Comparison of ENCODE assay signal across 11 cellular contexts in genomic region chr7:41916450-41916927, GRCh38.
A peak's percentile ranks its signal among the peaks of the same experiment; 100 is the strongest.
DNase-seq lines count a peak whose midpoint lies in the region; ATAC-seq, FAIRE-seq and TF ChIP-seq lines count a peak whose summit lies in the region.
"Had no signal": no experiment of that assay in that cellular context is flagged by ENCODE, and none has a peak within 500 bp of the region (broad histone marks: within the 10 kb centered on the region; RNA-seq: fewer than 3 reads in every experiment).

No MANE protein-coding gene starts in this region.

- intact Hi-C loops in endothelial cell of umbilical vein (cut with micrococcal nuclease): no loop called here

- H3K4me3 ChIP-seq in AG09309 (ENCODE audit: control insufficient read depth, low read depth, low read length): no peak overlapping the region
- peak overlapping the region in 1 of 3 experiments; percentile 4 for H3K4me3 ChIP-seq in endothelial cell of umbilical vein (replicated peaks in 1 of 3; ENCODE audit: insufficient read depth in 1 of 3, low read depth in 1 of 3, low read length in 3 of 3)

- CTCF ChIA-PET in endothelial cell of umbilical vein (lab: Charles Lee): interaction anchor here (1.6 to 3.5 kb wide), 3 partner anchors 24 to 960 kb away, joined by 4 to 22 read pairs (median 6); no protein-coding TSS in a partner anchor

- H3K4me2 ChIP-seq in endothelial cell of umbilical vein (ENCODE audit: insufficient read depth, low read length): peak overlapping the region; percentile 57

- H3K36me3 Mint-ChIP-seq in nephron (ENCODE audit: low read depth): no peaks in the 10 kb centered on the region
- H3K36me3 Mint-ChIP-seq: natural killer cell had no signal

- ATAC-seq in GM18909 (IDR thresholded peaks at IDR 0.05; ENCODE audit: poor library complexity, unreplicated experiment): no peak
- ATAC-seq: natural killer cell had no signal

- no peaks in the 10 kb centered on the region for H3K27me3 ChIP-seq in endothelial cell of umbilical vein (ENCODE audit: control insufficient read depth in 2 of 2, insufficient read depth in 2 of 2, low read length in 2 of 2)

- H3K27ac Mint-ChIP-seq in nephron: peak overlapping the region; percentile 1 to 92 (median 37)
- H3K27ac Mint-ChIP-seq: natural killer cell had no signal

- peak overlapping the region; percentile 55 for H3K9ac ChIP-seq in endothelial cell of umbilical vein (replicated peaks; ENCODE audit: extremely low read depth, insufficient read depth, low read length)

- dilution Hi-C loops in endothelial cell of umbilical vein (cut with MboI; ENCODE audit: extremely low pct_ligation_motif_present, low sequenced_read_pairs): no loop called here

- DNase-seq in AG09309 (ENCODE audit: low read depth) (peak; percentile 99), NCI-H460 (ENCODE audit: extremely low read depth, low read depth) (peak; percentile 83), endothelial cell of umbilical vein (ENCODE audit: low read depth, low spot score) (peak; percentile 86), SHP77 treated with DMSO at 0.1 percent for 48 hours (lab: John Stamatoyannopoulos, UW) (no peak), GM10266 (ENCODE audit: extremely low spot score) (no peak)
- DNase-seq in activated T-cell treated with anti-CD3 and anti-CD28 coated beads, Interleukin-2, amount 50 U/mL, for 1 hour: no peak
- DNase-seq: COR-L47, natural killer cell, NCI-H1105 had no signal

- no peaks in the 10 kb centered on the region for H3K9me3 Mint-ChIP-seq in nephron
- H3K9me3 Mint-ChIP-seq: natural killer cell had no signal

- H3K4me1 ChIP-seq in endothelial cell of umbilical vein (ENCODE audit: control insufficient read depth, extremely low read depth, insufficient read depth, low read length): peaks cover 24% of the 10 kb centered on the region

- H3K4me1 Mint-ChIP-seq in nephron: peaks cover 11% of the 10 kb centered on the region
- H3K4me1 Mint-ChIP-seq: natural killer cell had no signal

- BruUV-seq in endothelial cell of umbilical vein (replicated peaks; lab: Mats Ljungman, UMichigan): no TSS peak

- no peak for TF ChIP-seq CTCF in AG09309 (IDR thresholded peaks at IDR 0.05; ENCODE audit: control insufficient read depth, insufficient read depth, low read depth, low read length, missing control alignments)
- no peak for TF ChIP-seq CTCF in endothelial cell of umbilical vein (IDR thresholded peaks at IDR 0.05; ENCODE audit: extremely low read depth in 1 of 2, insufficient read depth in 1 of 2, low read depth in 1 of 2, low read length in 2 of 2)
- no peak for TF ChIP-seq CTCF in nephron (IDR thresholded peaks at IDR 0.05; ENCODE audit: unreplicated experiment in 3 of 3)
- TF ChIP-seq CTCF in GM10266 (IDR thresholded peaks at IDR 0.05; ENCODE audit: control insufficient read depth, insufficient read depth, low read depth, missing control alignments): no peak

- no peaks in the 10 kb centered on the region for H3K9me1 ChIP-seq in endothelial cell of umbilical vein (replicated peaks; ENCODE audit: control insufficient read depth, extremely low read depth, insufficient read depth, low read length)

- POLR2A ChIA-PET in endothelial cell of umbilical vein (lab: Charles Lee): no interaction called here

- FAIRE-seq in endothelial cell of umbilical vein (lab: Jason Lieb, UNC): peak; percentile 93

- H2AFZ ChIP-seq in endothelial cell of umbilical vein (ENCODE audit: low read depth, low read length): peak overlapping the region; percentile 81

- H3K27me3 Mint-ChIP-seq in nephron (ENCODE audit: low read depth): no peaks in the 10 kb centered on the region

- H4K20me1 ChIP-seq in endothelial cell of umbilical vein (replicated peaks; ENCODE audit: control insufficient read depth, extremely low read depth, insufficient read depth, low read length): no peaks in the 10 kb centered on the region

- TF ChIP-seq POLR2A in endothelial cell of umbilical vein (IDR thresholded peaks at IDR 0.05; ENCODE audit: low read depth, low read length): peak; percentile 31

- H3K79me2 ChIP-seq in endothelial cell of umbilical vein (ENCODE audit: control insufficient read depth, insufficient read depth, low read length): no peaks in the 10 kb centered on the region

- H3K27ac ChIP-seq in endothelial cell of umbilical vein (ENCODE audit: insufficient read depth, low read depth, low read length): peak overlapping the region; percentile 84

- no peaks in the 10 kb centered on the region for H3K36me3 ChIP-seq in endothelial cell of umbilical vein (ENCODE audit: control insufficient read depth in 2 of 2, extremely low read depth in 1 of 2, insufficient read depth in 2 of 2, low read length in 2 of 2)

- H3K4me3 Mint-ChIP-seq in nephron: no peak overlapping the region
- H3K4me3 Mint-ChIP-seq: natural killer cell had no signal

- H3K9me3 ChIP-seq in endothelial cell of umbilical vein (replicated peaks; ENCODE audit: control insufficient read depth, insufficient read depth, low read length): no peaks in the 10 kb centered on the region

TF ChIP-seq in endothelial cell of umbilical vein, 7 proteins besides CTCF, POLR2A, EP300 and RAD21:
- no peak for TF ChIP-seq MAX (IDR thresholded peaks at IDR 0.05; ENCODE audit: insufficient read depth, insufficient read length)
- TF ChIP-seq POLR2AphosphoS5 (IDR thresholded peaks at IDR 0.05; ENCODE audit: insufficient read depth, low read depth, low read length): peak; percentile 81
- no peak for TF ChIP-seq EZH2 (IDR thresholded peaks at IDR 0.05; ENCODE audit: borderline replicate concordance, low read depth, low read length, severe bottlenecking)
- peak; percentile 81 for TF ChIP-seq JUN (IDR thresholded peaks at IDR 0.05; ENCODE audit: borderline replicate concordance, insufficient read depth, insufficient read length, low read depth)
- no peak for TF ChIP-seq MYC (IDR thresholded peaks at IDR 0.05; ENCODE audit: low read depth, low read length)
- peak; percentile 99 for TF ChIP-seq GATA2 (IDR thresholded peaks at IDR 0.05; ENCODE audit: insufficient read depth, insufficient read length, low read depth, low read length)
- TF ChIP-seq FOS (IDR thresholded peaks at IDR 0.05; ENCODE audit: borderline replicate concordance, insufficient read depth, low read length): peak; percentile 90

Comparison
In these comparisons a context has a peak if more than half of its experiments do, and no peak if none do; other contexts are left out.
1. DNase-seq: peak in AG09309 (single experiment), NCI-H460 (single experiment) and endothelial cell of umbilical vein (single experiment); none in SHP77 treated with DMSO at 0.1 percent for 48 hours (single experiment), GM10266 (single experiment) and activated T-cell treated with anti-CD3 and anti-CD28 coated beads, Interleukin-2, amount 50 U/mL, for 1 hour (single experiment).